In the genomic region with DNA sequence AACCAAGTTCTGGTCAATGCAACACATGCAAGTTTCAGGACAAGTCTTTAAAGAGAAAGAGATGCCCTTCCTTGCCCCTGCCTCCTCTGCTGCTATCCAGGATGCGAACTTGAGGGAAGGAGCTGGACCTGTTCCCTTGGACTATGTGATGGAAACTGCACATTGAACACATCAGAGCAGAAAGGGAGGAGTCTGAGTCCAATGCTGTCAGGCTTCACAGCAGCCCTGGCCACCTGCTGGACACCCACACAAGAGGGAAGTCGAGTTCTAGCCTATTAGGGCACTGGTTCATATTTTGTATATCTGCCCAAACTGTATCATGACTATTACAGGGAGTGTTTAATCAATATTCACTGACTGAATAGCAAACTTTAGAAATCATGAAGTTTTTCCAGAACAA, we compare ENCODE assay signal across 29 cellular contexts. TPM values are rescaled to one million over a fixed set of nuclear protein-coding genes. Genes with fewer than 3 reads are reported as not detected.
A peak's percentile ranks its signal among the peaks of the same experiment; 100 is the strongest.
DNase-seq lines count a peak whose midpoint lies in the region; ATAC-seq and TF ChIP-seq lines count a peak whose summit lies in the region.
"Had no signal": no experiment of that assay in that cellular context is flagged by ENCODE, and none has a peak within 500 bp of the region (broad histone marks: within the 10 kb centered on the region; RNA-seq: fewer than 3 reads in every experiment).

No MANE protein-coding gene starts in this region.

- H3K27ac ChIP-seq in GM23338 (ENCODE audit: low read depth) (no peak overlapping the region), brain microvascular endothelial cell (no peak overlapping the region), neural progenitor cell (no peak overlapping the region), aorta (ENCODE audit: low read depth in 1 of 2, low read length in 2 of 2) (no peak overlapping the region)
- H3K27ac ChIP-seq: BLaER1, SJSA1 had no signal

- H3K9me3 ChIP-seq in neural progenitor cell (ENCODE audit: low read depth) (no peaks in the 10 kb centered on the region), aorta (ENCODE audit: control insufficient read depth, low read length) (no peaks in the 10 kb centered on the region)
- H3K9me3 ChIP-seq: SJSA1 had no signal

- H3K79me2 ChIP-seq in GM23338 (replicated peaks; ENCODE audit: insufficient read depth) (no peaks in the 10 kb centered on the region), neural progenitor cell (ENCODE audit: low read depth) (no peaks in the 10 kb centered on the region)

- H3K27me3 Mint-ChIP-seq in activated CD8-positive, alpha-beta T cell treated with anti-CD3 and anti-CD28 coated beads, Interleukin-2, amount 10 ng/mL, durations not matched to agents 7 days and 5 days (ENCODE audit: low read depth), result peaks cover 7% of the 10 kb centered on the region
- peaks cover 4% of the 10 kb centered on the region for H3K27me3 Mint-ChIP-seq in activated CD8-positive, alpha-beta T cell treated with anti-CD3 and anti-CD28 coated beads for 36 hours
- H3K27me3 Mint-ChIP-seq in GM23338 (ENCODE audit: insufficient read depth, low read depth, poor library complexity), result peaks cover 14% of the 10 kb centered on the region
- peaks cover 5% of the 10 kb centered on the region for H3K27me3 Mint-ChIP-seq in neural progenitor cell (ENCODE audit: insufficient read depth, low read depth)
- H3K27me3 Mint-ChIP-seq: CD4-positive, CD25-positive, alpha-beta regulatory T cell had no signal

- no peaks in the 10 kb centered on the region for H3K36me3 ChIP-seq in GM23338 (ENCODE audit: insufficient read depth)
- no peaks in the 10 kb centered on the region for H3K36me3 ChIP-seq in brain microvascular endothelial cell (replicated peaks)
- no peaks in the 10 kb centered on the region for H3K36me3 ChIP-seq in neural progenitor cell
- no peaks in the 10 kb centered on the region for H3K36me3 ChIP-seq in aorta (ENCODE audit: control insufficient read depth in 1 of 2, insufficient read depth in 2 of 2, low read length in 1 of 2)
- H3K36me3 ChIP-seq: BLaER1, SJSA1 had no signal

- no peaks in the 10 kb centered on the region for H3K9me2 ChIP-seq in GM23338 (ENCODE audit: insufficient read depth)

- no peaks in the 10 kb centered on the region for H3K36me3 Mint-ChIP-seq in activated CD8-positive, alpha-beta T cell treated with anti-CD3 and anti-CD28 coated beads, Interleukin-2, amount 10 ng/mL, durations not matched to agents 7 days and 5 days (ENCODE audit: low read depth)
- H3K36me3 Mint-ChIP-seq in activated CD8-positive, alpha-beta T cell treated with anti-CD3 and anti-CD28 coated beads for 36 hours (ENCODE audit: low read depth), result no peaks in the 10 kb centered on the region
- H3K36me3 Mint-ChIP-seq in GM23338 (ENCODE audit: low read depth) (peaks cover 2% of the 10 kb centered on the region; the same call in 2 of the 3 replicates), neural progenitor cell (no peaks in the 10 kb centered on the region)
- H3K36me3 Mint-ChIP-seq: CD4-positive, CD25-positive, alpha-beta regulatory T cell had no signal

- H3K4me3 ChIP-seq in GM23338 (no peak overlapping the region), brain microvascular endothelial cell (ENCODE audit: low read depth, low read length) (no peak overlapping the region), neural progenitor cell (no peak overlapping the region), aorta (ENCODE audit: low read length in 2 of 2) (no peak overlapping the region)
- H3K4me3 ChIP-seq: BLaER1, SJSA1 had no signal

- TF ChIP-seq CTCF in activated CD8-positive, alpha-beta T cell treated with anti-CD3 and anti-CD28 coated beads for 36 hours (IDR thresholded peaks at IDR 0.05), result no peak
- TF ChIP-seq CTCF in GM23338 (conservative IDR thresholded peaks at IDR 0.05; ENCODE audit: low read depth in 2 of 2), result no peak
- peak; percentile 1 for TF ChIP-seq CTCF in brain microvascular endothelial cell (IDR thresholded peaks at IDR 0.05; ENCODE audit: low read depth, low read length, missing control alignments)
- TF ChIP-seq CTCF in neural progenitor cell (IDR thresholded peaks at IDR 0.05), result no peak

- H3K4me2 ChIP-seq in GM23338 (no peak overlapping the region), neural progenitor cell (no peak overlapping the region)
- H3K4me2 ChIP-seq: BLaER1 had no signal

- H4K20me1 ChIP-seq in GM23338 (replicated peaks; ENCODE audit: insufficient read depth), result no peaks in the 10 kb centered on the region
- H4K20me1 ChIP-seq in neural progenitor cell (ENCODE audit: low read depth), result no peaks in the 10 kb centered on the region
- H4K20me1 ChIP-seq: BLaER1 had no signal

- no peaks in the 10 kb centered on the region for H3K4me1 Mint-ChIP-seq in activated CD8-positive, alpha-beta T cell treated with anti-CD3 and anti-CD28 coated beads, Interleukin-2, amount 10 ng/mL, durations not matched to agents 7 days and 5 days (ENCODE audit: low read depth)
- no peaks in the 10 kb centered on the region for H3K4me1 Mint-ChIP-seq in activated CD8-positive, alpha-beta T cell treated with anti-CD3 and anti-CD28 coated beads for 36 hours (ENCODE audit: low read depth)
- H3K4me1 Mint-ChIP-seq in GM23338, result no peaks in the 10 kb centered on the region; the same call in 2 of the 3 replicates
- no peaks in the 10 kb centered on the region for H3K4me1 Mint-ChIP-seq in neural progenitor cell
- H3K4me1 Mint-ChIP-seq: CD4-positive, CD25-positive, alpha-beta regulatory T cell had no signal

- in situ Hi-C loops in brain microvascular endothelial cell (cut with HindIII; ENCODE audit: low pct_ligation_motif_present, low sequenced_read_pairs), result no loop called here

- intact Hi-C loops in activated CD8-positive, alpha-beta T cell treated with anti-CD3 and anti-CD28 coated beads for 36 hours (cut with micrococcal nuclease), result no loop called here
- intact Hi-C loops in aorta (cut with DNase I), result no loop called here

- CTCF ChIA-PET in activated CD8-positive, alpha-beta T cell treated with anti-CD3 and anti-CD28 coated beads, Interleukin-2, amount 10 ng/mL, durations not matched to agents 7 days and 5 days (lab: Charles Lee), result no interaction called here
- CTCF ChIA-PET in activated CD8-positive, alpha-beta T cell treated with anti-CD3 and anti-CD28 coated beads for 36 hours (lab: Charles Lee), result no interaction called here

- H3K9ac ChIP-seq in neural progenitor cell, result no peak overlapping the region
- H3K9ac ChIP-seq: BLaER1 had no signal

- no peaks in the 10 kb centered on the region for H3K4me1 ChIP-seq in GM23338 (ENCODE audit: insufficient read depth)
- H3K4me1 ChIP-seq in neural progenitor cell, result no peaks in the 10 kb centered on the region
- H3K4me1 ChIP-seq in aorta (ENCODE audit: control insufficient read depth in 1 of 2, insufficient read depth in 2 of 2, low read length in 2 of 2), result no peaks in the 10 kb centered on the region
- H3K4me1 ChIP-seq: SJSA1 had no signal

- H3F3A ChIP-seq in GM23338 (replicated peaks; ENCODE audit: low read depth), result no peaks in the 10 kb centered on the region
- H3F3A ChIP-seq in neural progenitor cell (ENCODE audit: low read depth), result no peaks in the 10 kb centered on the region

- H3K27ac Mint-ChIP-seq in activated CD8-positive, alpha-beta T cell treated with anti-CD3 and anti-CD28 coated beads, Interleukin-2, amount 10 ng/mL, durations not matched to agents 7 days and 5 days, result no peak overlapping the region
- no peak overlapping the region for H3K27ac Mint-ChIP-seq in activated CD8-positive, alpha-beta T cell treated with anti-CD3 and anti-CD28 coated beads for 36 hours
- no peak overlapping the region for H3K27ac Mint-ChIP-seq in GM23338
- H3K27ac Mint-ChIP-seq in neural progenitor cell, result no peak overlapping the region
- H3K27ac Mint-ChIP-seq: CD4-positive, CD25-positive, alpha-beta regulatory T cell had no signal

- no peaks in the 10 kb centered on the region for H3K9me3 Mint-ChIP-seq in activated CD8-positive, alpha-beta T cell treated with anti-CD3 and anti-CD28 coated beads, Interleukin-2, amount 10 ng/mL, durations not matched to agents 7 days and 5 days (ENCODE audit: insufficient read depth)
- no peaks in the 10 kb centered on the region for H3K9me3 Mint-ChIP-seq in activated CD8-positive, alpha-beta T cell treated with anti-CD3 and anti-CD28 coated beads for 36 hours
- H3K9me3 Mint-ChIP-seq in GM23338, result peaks cover 5% of the 10 kb centered on the region
- peaks cover 3% of the 10 kb centered on the region for H3K9me3 Mint-ChIP-seq in neural progenitor cell

- H3K27me3 ChIP-seq in GM23338 (ENCODE audit: insufficient read depth) (no peaks in the 10 kb centered on the region), brain microvascular endothelial cell (replicated peaks) (no peaks in the 10 kb centered on the region), neural progenitor cell (no peaks in the 10 kb centered on the region), aorta (ENCODE audit: control insufficient read depth in 1 of 2, insufficient read depth in 2 of 2, low read length in 1 of 2) (no peaks in the 10 kb centered on the region)
- H3K27me3 ChIP-seq: BLaER1, SJSA1 had no signal

- DNase-seq in activated CD8-positive, alpha-beta T cell treated with anti-CD3 and anti-CD28 coated beads, Interleukin-2, amount 10 ng/mL, durations not matched to agents 7 days and 5 days, result peak; percentile 8
- DNase-seq in activated CD8-positive, alpha-beta T cell treated with anti-CD3 and anti-CD28 coated beads for 36 hours, result no peak
- no peak for DNase-seq in GM23338 (ENCODE audit: low spot score)
- no peak for DNase-seq in brain microvascular endothelial cell
- peak; percentile 7 for DNase-seq in mucosa of gallbladder (ENCODE audit: low spot score)
- DNase-seq in neural progenitor cell (ENCODE audit: low spot score), result no peak
- DNase-seq in GM19240 (ENCODE audit: insufficient read length, low spot score), result no peak
- DNase-seq in aorta, result no peak
- DNase-seq: CD4-positive, CD25-positive, alpha-beta regulatory T cell; COR-L47; DMS79 treated with DMSO at 0.1 percent for 48 hours; GF-D8; Kasumi-1; NCI-H1092 treated with DMSO at 0.1 percent for 48 hours; NCI-H1436; NCI-H187; NCI-H2081 treated with DMSO at 0.1 percent for 48 hours; NCI-H2171; NCI-H345; NCI-H510A treated with DMSO at 0.1 percent for 48 hours; PC-3 had no signal

- POLR2A ChIA-PET in activated CD8-positive, alpha-beta T cell treated with anti-CD3 and anti-CD28 coated beads, Interleukin-2, amount 10 ng/mL, durations not matched to agents 7 days and 5 days (lab: Charles Lee), result no interaction called here
- POLR2A ChIA-PET in activated CD8-positive, alpha-beta T cell treated with anti-CD3 and anti-CD28 coated beads for 36 hours (lab: Charles Lee), result no interaction called here

- H2AFZ ChIP-seq in GM23338, result 0 out of 2 replicates have a peak overlapping the region, but pooled peaks have one; percentile 23
- H2AFZ ChIP-seq in neural progenitor cell (replicated peaks), result no peak overlapping the region

- 71 to 72% methylated on average over 2 of the region's 2 CpGs for WGBS in aorta, 2 donors

- no peak for ATAC-seq in activated CD8-positive, alpha-beta T cell treated with anti-CD3 and anti-CD28 coated beads, Interleukin-2, amount 10 ng/mL, durations not matched to agents 7 days and 5 days
- ATAC-seq in activated CD8-positive, alpha-beta T cell treated with anti-CD3 and anti-CD28 coated beads for 36 hours, result no peak
- ATAC-seq in GM23338 (no peak), aorta (ENCODE audit: low FRiP score) (no peak)
- ATAC-seq: PC-3, Right ventricle myocardium inferior had no signal

- H3K4me3 Mint-ChIP-seq in activated CD8-positive, alpha-beta T cell treated with anti-CD3 and anti-CD28 coated beads, Interleukin-2, amount 10 ng/mL, durations not matched to agents 7 days and 5 days, result no peak overlapping the region
- no peak overlapping the region for H3K4me3 Mint-ChIP-seq in activated CD8-positive, alpha-beta T cell treated with anti-CD3 and anti-CD28 coated beads for 36 hours
- no peak overlapping the region for H3K4me3 Mint-ChIP-seq in GM23338
- H3K4me3 Mint-ChIP-seq in neural progenitor cell, result no peak overlapping the region
- H3K4me3 Mint-ChIP-seq: CD4-positive, CD25-positive, alpha-beta regulatory T cell had no signal

RNA-seq across cellular contexts. Expression of a gene that starts 38.3 kb away (rescaled TPM):
- not detected for total RNA-seq in activated CD8-positive, alpha-beta T cell treated with anti-CD3 and anti-CD28 coated beads, Interleukin-2, amount 10 ng/mL, durations not matched to agents 7 days and 5 days
- total RNA-seq in activated CD8-positive, alpha-beta T cell treated with anti-CD3 and anti-CD28 coated beads for 36 hours, result not detected
- not detected in 2 replicates for total RNA-seq in GM23338 (2014; rRNA removed; shearing (Covaris generic))
- polyA plus RNA-seq in GM23338 (2016; fragmentation: Nextera tagmentation; extraction: Ambion mirVana), result not detected in 2 replicates
- total RNA-seq in mucosa of gallbladder, result not detected
- not detected in 2 replicates for total RNA-seq in neural progenitor cell (ENCODE audit: low replicate concordance)
- not detected for total RNA-seq in aorta
- polyA plus RNA-seq in aorta, result not detected
- total RNA-seq: A172; CD4-positive, CD25-positive, alpha-beta regulatory T cell; H4; HT-29; M059J; PC-3; Right ventricle myocardium inferior; SJSA1 had no signal
- polyA plus RNA-seq: AG04450; CD4-positive, CD25-positive, alpha-beta regulatory T cell had no signal

Comparison
In these comparisons a context has a peak if more than half of its experiments do, and no peak if none do; other contexts are left out.
1. DNase-seq: peak in activated CD8-positive, alpha-beta T cell treated with anti-CD3 and anti-CD28 coated beads, Interleukin-2, amount 10 ng/mL, durations not matched to agents 7 days and 5 days (single experiment) and mucosa of gallbladder (single experiment); none in activated CD8-positive, alpha-beta T cell treated with anti-CD3 and anti-CD28 coated beads for 36 hours (single experiment), GM23338 (single experiment), brain microvascular endothelial cell (single experiment), neural progenitor cell (single experiment), GM19240 (single experiment) and aorta (0 of 2).